Comparison of ENCODE assay signal across 16 cellular contexts in genomic region chr10:72072639-72073038, GRCh38. TPM values are rescaled to one million over a fixed set of nuclear protein-coding genes. Genes with fewer than 3 reads are reported as not detected.
DNase-seq lines count a peak whose midpoint lies in the region; ATAC-seq, FAIRE-seq and TF ChIP-seq lines count a peak whose summit lies in the region.
"Had no signal": no experiment of that assay in that cellular context is flagged by ENCODE, and none has a peak within 500 bp of the region (broad histone marks: within the 10 kb centered on the region; RNA-seq: fewer than 3 reads in every experiment).

No MANE protein-coding gene starts in this region.

- no peaks in the 10 kb centered on the region for H3K36me3 ChIP-seq in upper lobe of right lung
- H3K36me3 ChIP-seq: Peyer's patch had no signal

- H3K36me3 Mint-ChIP-seq in natural killer cell treated with Interleukin-12 subunit alpha and Interleukin-12 subunit beta and Interleukin-15 and Interleukin-18, amount 100 ng/mL, for 72 hours = no peaks in the 10 kb centered on the region
- H3K36me3 Mint-ChIP-seq in natural killer cell (peaks cover 7% of the 10 kb centered on the region), memory B cell (peaks cover 28% of the 10 kb centered on the region)
- H3K36me3 Mint-ChIP-seq in activated T-helper 1 cell treated with anti-CD3 and anti-CD28 coated beads, Interleukin-12 subunit alpha, Interleukin-12 subunit beta, Interleukin-2, Interleukin-4 antibody, amounts not matched to agents 30 ng/mL and 10 ng/mL and 1 ng/mL, durations not matched to agents 14 hours and 24 hours and 36 hours (ENCODE audit: low read depth) = peaks cover 37% of the 10 kb centered on the region

- peak; percentile 44 for DNase-seq in natural killer cell treated with Interleukin-12 subunit alpha and Interleukin-12 subunit beta and Interleukin-15 and Interleukin-18, amount 100 ng/mL, for 72 hours (ENCODE audit: low spot score)
- DNase-seq in natural killer cell (no peak), memory B cell (ENCODE audit: low spot score in 2 of 2) (no peak), upper lobe of right lung (peak; percentile 20), urothelium cell line (ENCODE audit: low spot score) (no peak), SK-N-DZ (ENCODE audit: low spot score) (no peak)
- DNase-seq in activated T-helper 1 cell treated with anti-CD3 and anti-CD28 coated beads, Interleukin-12 subunit alpha, Interleukin-12 subunit beta, Interleukin-2, Interleukin-4 antibody, amounts not matched to agents 30 ng/mL and 10 ng/mL and 1 ng/mL, durations not matched to agents 14 hours and 24 hours and 36 hours (ENCODE audit: low spot score) = no peak
- DNase-seq: AML-193, DMS 273 treated with DMSO at 0.1 percent for 48 hours, HCEC 1CT, MV-4-11, NCI-H1417 treated with DMSO at 0.1 percent for 48 hours, NCI-H2029, NCI-H2171 treated with DMSO at 0.1 percent for 48 hours had no signal

- no peak for FAIRE-seq in urothelium cell line (lab: Jason Lieb, UNC)

- no peak for ATAC-seq in natural killer cell treated with Interleukin-12 subunit alpha and Interleukin-12 subunit beta and Interleukin-15 and Interleukin-18, amount 100 ng/mL, for 72 hours
- ATAC-seq in natural killer cell = no peak
- ATAC-seq in memory B cell (ENCODE audit: low read depth) = no peak
- ATAC-seq in upper lobe of right lung = no peak
- no peak for ATAC-seq in GM18505 (IDR thresholded peaks at IDR 0.05; ENCODE audit: unreplicated experiment)

- peaks cover 0 to 20% of the 10 kb centered on the region in 2 donors for H3K4me1 Mint-ChIP-seq in natural killer cell treated with Interleukin-12 subunit alpha and Interleukin-12 subunit beta and Interleukin-15 and Interleukin-18, amount 100 ng/mL, for 72 hours (ENCODE audit: low read depth in 2 of 2)
- H3K4me1 Mint-ChIP-seq in natural killer cell (peaks cover 25 to 49% of the 10 kb centered on the region in 2 donors), memory B cell (peaks cover 18% of the 10 kb centered on the region)
- peaks cover 35% of the 10 kb centered on the region for H3K4me1 Mint-ChIP-seq in activated T-helper 1 cell treated with anti-CD3 and anti-CD28 coated beads, Interleukin-12 subunit alpha, Interleukin-12 subunit beta, Interleukin-2, Interleukin-4 antibody, amounts not matched to agents 30 ng/mL and 10 ng/mL and 1 ng/mL, durations not matched to agents 14 hours and 24 hours and 36 hours (ENCODE audit: low read depth)

- no peak for TF ChIP-seq CTCF in natural killer cell (IDR thresholded peaks at IDR 0.05)
- TF ChIP-seq CTCF in upper lobe of right lung (IDR thresholded peaks at IDR 0.05) = no peak

- no peaks in the 10 kb centered on the region for H3K9me3 Mint-ChIP-seq in natural killer cell treated with Interleukin-12 subunit alpha and Interleukin-12 subunit beta and Interleukin-15 and Interleukin-18, amount 100 ng/mL, for 72 hours
- H3K9me3 Mint-ChIP-seq in natural killer cell (no peaks in the 10 kb centered on the region), memory B cell (no peaks in the 10 kb centered on the region)
- H3K9me3 Mint-ChIP-seq in activated T-helper 1 cell treated with anti-CD3 and anti-CD28 coated beads, Interleukin-12 subunit alpha, Interleukin-12 subunit beta, Interleukin-2, Interleukin-4 antibody, amounts not matched to agents 30 ng/mL and 10 ng/mL and 1 ng/mL, durations not matched to agents 14 hours and 24 hours and 36 hours = no peaks in the 10 kb centered on the region

- peaks cover 5% of the 10 kb centered on the region for H3K4me1 ChIP-seq in upper lobe of right lung

- H3K4me3 Mint-ChIP-seq in natural killer cell treated with Interleukin-12 subunit alpha and Interleukin-12 subunit beta and Interleukin-15 and Interleukin-18, amount 100 ng/mL, for 72 hours = no peak overlapping the region
- H3K4me3 Mint-ChIP-seq in natural killer cell (no peak overlapping the region), memory B cell (no peak overlapping the region)
- no peak overlapping the region for H3K4me3 Mint-ChIP-seq in activated T-helper 1 cell treated with anti-CD3 and anti-CD28 coated beads, Interleukin-12 subunit alpha, Interleukin-12 subunit beta, Interleukin-2, Interleukin-4 antibody, amounts not matched to agents 30 ng/mL and 10 ng/mL and 1 ng/mL, durations not matched to agents 14 hours and 24 hours and 36 hours

- intact Hi-C loops in natural killer cell (cut with micrococcal nuclease) = no loop called here
- intact Hi-C loops in activated T-helper 1 cell treated with anti-CD3 and anti-CD28 coated beads, Interleukin-12 subunit alpha, Interleukin-12 subunit beta, Interleukin-2, Interleukin-4 antibody, amounts not matched to agents 30 ng/mL and 10 ng/mL and 1 ng/mL, durations not matched to agents 14 hours and 24 hours and 36 hours (cut with micrococcal nuclease) = loop anchor here (10.0 kb wide), 1 partner anchor 1668 kb away; the partner anchor contains the start of gene EIF4EBP2
- intact Hi-C loops in upper lobe of right lung (cut with DNase I) = no loop called here

- no peaks in the 10 kb centered on the region for H3K27me3 ChIP-seq in upper lobe of right lung
- H3K27me3 ChIP-seq: Peyer's patch had no signal

- no peak overlapping the region for H3K4me3 ChIP-seq in upper lobe of right lung
- H3K4me3 ChIP-seq: Peyer's patch had no signal

- no peak overlapping the region for H3K27ac Mint-ChIP-seq in natural killer cell treated with Interleukin-12 subunit alpha and Interleukin-12 subunit beta and Interleukin-15 and Interleukin-18, amount 100 ng/mL, for 72 hours
- H3K27ac Mint-ChIP-seq in natural killer cell (peak overlapping the region in 1 of 2 donors; percentile 18), memory B cell (peak overlapping the region; percentile 75)
- H3K27ac Mint-ChIP-seq in activated T-helper 1 cell treated with anti-CD3 and anti-CD28 coated beads, Interleukin-12 subunit alpha, Interleukin-12 subunit beta, Interleukin-2, Interleukin-4 antibody, amounts not matched to agents 30 ng/mL and 10 ng/mL and 1 ng/mL, durations not matched to agents 14 hours and 24 hours and 36 hours = peak overlapping the region; percentile 40

- H3K27ac ChIP-seq in upper lobe of right lung = no peak overlapping the region
- H3K27ac ChIP-seq: Peyer's patch had no signal

- TF ChIP-seq POLR2A in GM18505 (IDR thresholded peaks at IDR 0.05; ENCODE audit: borderline replicate concordance, extremely low read depth, insufficient read depth, insufficient read length) = no peak

- H3K27me3 Mint-ChIP-seq in natural killer cell treated with Interleukin-12 subunit alpha and Interleukin-12 subunit beta and Interleukin-15 and Interleukin-18, amount 100 ng/mL, for 72 hours = no peaks in the 10 kb centered on the region
- H3K27me3 Mint-ChIP-seq in natural killer cell (ENCODE audit: low read depth in 2 of 2) (no peaks in the 10 kb centered on the region), memory B cell (no peaks in the 10 kb centered on the region)
- no peaks in the 10 kb centered on the region for H3K27me3 Mint-ChIP-seq in activated T-helper 1 cell treated with anti-CD3 and anti-CD28 coated beads, Interleukin-12 subunit alpha, Interleukin-12 subunit beta, Interleukin-2, Interleukin-4 antibody, amounts not matched to agents 30 ng/mL and 10 ng/mL and 1 ng/mL, durations not matched to agents 14 hours and 24 hours and 36 hours (ENCODE audit: insufficient read depth)

- no peaks in the 10 kb centered on the region for H3K9me3 ChIP-seq in upper lobe of right lung
- H3K9me3 ChIP-seq: Peyer's patch had no signal

RNA-seq across cellular contexts. Expression of gene SPOCK2, which starts 15.7 kb away (rescaled TPM):
- 10 to 100 TPM; 24.9 to 25.9 TPM for total RNA-seq in natural killer cell treated with Interleukin-12 subunit alpha and Interleukin-12 subunit beta and Interleukin-15 and Interleukin-18, amount 100 ng/mL, for 72 hours
- total RNA-seq in natural killer cell (100 to 1,000 TPM; 258 to 329 (median 293) TPM), upper lobe of right lung (187 TPM)
- 139 and 142 TPM in 2 replicates for total RNA-seq in activated T-helper 1 cell treated with anti-CD3 and anti-CD28 coated beads, Interleukin-12 subunit alpha, Interleukin-12 subunit beta, Interleukin-2, Interleukin-4 antibody, amounts not matched to agents 30 ng/mL and 10 ng/mL and 1 ng/mL, durations not matched to agents 14 hours and 24 hours and 36 hours
- polyA plus RNA-seq in SK-N-DZ (2014; cell fraction: cytosol; rRNA removed) = 0.44 and 0.53 TPM in 2 replicates
- 0.38 TPM in 1 of 2 replicates, not detected in the other for polyA plus RNA-seq in SK-N-DZ (2014; cell fraction: nucleus; rRNA removed)

Comparison
In these comparisons a context has a peak if more than half of its experiments do, and no peak if none do; other contexts are left out.
1. DNase-seq: peak in natural killer cell treated with Interleukin-12 subunit alpha and Interleukin-12 subunit beta and Interleukin-15 and Interleukin-18, amount 100 ng/mL, for 72 hours (single experiment) and upper lobe of right lung (single experiment); none in natural killer cell (single experiment), activated T-helper 1 cell treated with anti-CD3 and anti-CD28 coated beads, Interleukin-12 subunit alpha, Interleukin-12 subunit beta, Interleukin-2, Interleukin-4 antibody, amounts not matched to agents 30 ng/mL and 10 ng/mL and 1 ng/mL, durations not matched to agents 14 hours and 24 hours and 36 hours (single experiment), memory B cell (0 of 2), urothelium cell line (single experiment) and SK-N-DZ (single experiment).
2. H3K27ac Mint-ChIP-seq: peak in activated T-helper 1 cell treated with anti-CD3 and anti-CD28 coated beads, Interleukin-12 subunit alpha, Interleukin-12 subunit beta, Interleukin-2, Interleukin-4 antibody, amounts not matched to agents 30 ng/mL and 10 ng/mL and 1 ng/mL, durations not matched to agents 14 hours and 24 hours and 36 hours (single experiment) and memory B cell (single experiment); none in natural killer cell treated with Interleukin-12 subunit alpha and Interleukin-12 subunit beta and Interleukin-15 and Interleukin-18, amount 100 ng/mL, for 72 hours (0 of 2).